9 cellular contexts compared by ENCODE assay signal in the genomic region with DNA sequence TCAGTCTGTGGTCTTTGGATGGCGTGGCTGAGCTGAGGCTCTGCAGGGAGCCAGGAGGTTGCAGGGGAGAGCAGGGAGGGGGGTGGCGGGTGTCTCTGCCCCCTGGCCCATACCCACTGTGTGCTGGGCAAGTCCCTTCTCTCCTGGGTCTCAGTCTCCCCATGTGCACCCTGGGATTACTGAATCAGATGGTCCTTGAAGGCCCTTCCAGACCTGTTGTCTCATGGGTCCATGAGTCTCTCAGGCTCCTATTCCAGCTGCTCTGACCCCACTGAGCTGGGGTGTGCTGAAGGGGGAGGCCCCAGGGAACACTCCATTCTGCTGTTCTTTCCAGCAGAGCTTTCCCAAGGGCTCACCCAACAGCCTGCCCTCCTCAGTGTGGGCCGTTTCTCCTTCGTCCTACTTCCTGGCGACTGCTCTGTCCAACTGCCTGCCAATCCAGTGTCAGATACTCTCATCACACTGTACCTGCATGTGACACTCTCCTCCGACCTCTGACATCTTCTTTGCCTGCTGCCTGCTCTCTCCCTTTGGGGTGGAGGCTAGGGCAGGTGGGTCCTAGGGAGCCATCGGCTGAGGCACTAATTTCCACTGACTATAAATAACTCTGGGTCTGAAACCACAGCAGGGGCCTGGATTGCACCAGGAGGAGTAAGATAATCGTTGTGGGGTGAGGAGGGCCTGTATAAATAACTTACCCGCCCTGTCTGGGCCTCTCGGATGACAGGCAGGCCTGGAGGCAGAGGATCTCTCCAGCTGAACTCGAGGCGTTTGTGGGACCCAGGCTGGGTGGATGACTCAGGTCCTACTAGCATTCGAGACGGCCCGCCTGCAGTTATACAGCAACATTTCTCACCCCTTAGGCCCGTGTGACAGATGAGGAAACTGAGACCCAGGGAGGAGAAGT.
DNase-seq lines count a peak whose midpoint lies in the region; ATAC-seq and TF ChIP-seq lines count a peak whose summit lies in the region.
"Had no signal": no experiment of that assay in that cellular context is flagged by ENCODE, and none has a peak within 500 bp of the region (broad histone marks: within the 10 kb centered on the region; RNA-seq: fewer than 3 reads in every experiment).

No MANE protein-coding gene starts in this region.

- H3K27ac ChIP-seq in psoas muscle: peak overlapping the region; percentile 94
- H3K27ac ChIP-seq: parathyroid adenoma had no signal

- H3K9me3 ChIP-seq in psoas muscle (no peaks in the 10 kb centered on the region), mucosa of descending colon (no peaks in the 10 kb centered on the region)

- intact Hi-C loops in psoas muscle (cut with DNase I) (loop anchor here in 1 of 2 donors (2.0 kb wide), 1 partner anchor 81 kb away; no protein-coding TSS in a partner anchor), mucosa of descending colon (cut with DNase I, micrococcal nuclease) (no loop called here)

- 21 to 40% (median 31%) methylated on average over 15 to 16 of the region's 16 CpGs for WGBS in psoas muscle, 3 donors

- H3K4me1 ChIP-seq in psoas muscle: peaks cover 49% of the 10 kb centered on the region
- H3K4me1 ChIP-seq in mucosa of descending colon (ENCODE audit: low read depth): no peaks in the 10 kb centered on the region
- H3K4me1 ChIP-seq: parathyroid adenoma had no signal

- no peaks in the 10 kb centered on the region for H3K27me3 ChIP-seq in psoas muscle (ENCODE audit: insufficient read depth in 3 of 3, low read length in 2 of 3)

- H3K36me3 ChIP-seq in psoas muscle (ENCODE audit: insufficient read depth in 1 of 2, low read depth in 1 of 2) (no peaks in the 10 kb centered on the region), mucosa of descending colon (ENCODE audit: low read depth) (no peaks in the 10 kb centered on the region)

- DNase-seq in ELR (ENCODE audit: low read depth) (peak; percentile 85), NCI-H2227 treated with DMSO at 0.1 percent for 48 hours (lab: John Stamatoyannopoulos, UW) (peak; percentile 23), cardiac fibroblast (ENCODE audit: low read depth in 2 of 2) (peak; percentile 19 to 38), psoas muscle (peak; percentile 66 to 90), mucosa of descending colon (no peak), hippocampal formation (lab: John Stamatoyannopoulos, UW) (no peak)
- DNase-seq: GOT3 had no signal

- ATAC-seq in psoas muscle: peak; percentile 91 to 94 (median 92)
- no peak for ATAC-seq in HG02885 (IDR thresholded peaks at IDR 0.05; ENCODE audit: poor library complexity, unreplicated experiment)
- no peak for ATAC-seq in mucosa of descending colon

- H3K4me3 ChIP-seq in cardiac fibroblast (replicated peaks in 1 of 2; ENCODE audit: low read depth in 2 of 2, low read length in 2 of 2) (no peak overlapping the region), psoas muscle (no peak overlapping the region), mucosa of descending colon (no peak overlapping the region)

- no peak for TF ChIP-seq CTCF in cardiac fibroblast (IDR thresholded peaks at IDR 0.05; ENCODE audit: low read depth, low read length)
- no peak for TF ChIP-seq CTCF in psoas muscle (IDR thresholded peaks at IDR 0.05)
- no peak for TF ChIP-seq CTCF in mucosa of descending colon (IDR thresholded peaks at IDR 0.05)

Comparison
In these comparisons a context has a peak if more than half of its experiments do, and no peak if none do; other contexts are left out.
1. DNase-seq: peak in ELR (single experiment), NCI-H2227 treated with DMSO at 0.1 percent for 48 hours (single experiment), cardiac fibroblast (2 of 2) and psoas muscle (2 of 2); none in mucosa of descending colon (0 of 3) and hippocampal formation (0 of 2).
2. ATAC-seq: peak in psoas muscle (4 of 4); none in HG02885 (single experiment) and mucosa of descending colon (single experiment).